ENCODE assay signal across 1 cellular context in genomic region chr2:157056200-157056676, GRCh38.
TF ChIP-seq lines count a peak whose summit lies in the region.

No MANE protein-coding gene starts in this region.

TF ChIP-seq in GM12878, 131 proteins besides CTCF, POLR2A, EP300 and RAD21 (continued from another document):
- TF ChIP-seq RUNX3 (IDR thresholded peaks at IDR 0.05; ENCODE audit: low read length) (0 out of 2 replicates have a peak, but pooled peaks have one; percentile 8), MLLT1 (IDR thresholded peaks at IDR 0.05) (no peak), NR2F1 (conservative IDR thresholded peaks at IDR 0.05) (0 out of 2 replicates have a peak, but pooled peaks have one; percentile 11), ZNF384 (IDR thresholded peaks at IDR 0.05; ENCODE audit: borderline replicate concordance, low read depth, low read length) (no peak), HCFC1 (IDR thresholded peaks at IDR 0.05; ENCODE audit: low read length) (no peak), BCL11A (IDR thresholded peaks at IDR 0.05; ENCODE audit: low read depth, low read length) (no peak), SPI1 (IDR thresholded peaks at IDR 0.05; ENCODE audit: borderline replicate concordance, insufficient read depth, low read depth, low read length) (no peak), MTA2 (IDR thresholded peaks at IDR 0.05; ENCODE audit: low read depth) (no peak)
TF ChIP-seq in GM12878: peak in this region for 2.
